Comparison of ENCODE assay signal across 11 cellular contexts in genomic region chr21:31630062-31630711, GRCh38. TPM values are rescaled to one million over a fixed set of nuclear protein-coding genes. Genes with fewer than 3 reads are reported as not detected.
DNase-seq lines count a peak whose midpoint lies in the region; ATAC-seq and TF ChIP-seq lines count a peak whose summit lies in the region.
"Had no signal": no experiment of that assay in that cellular context is flagged by ENCODE, and none has a peak within 500 bp of the region (broad histone marks: within the 10 kb centered on the region; RNA-seq: fewer than 3 reads in every experiment).

No MANE protein-coding gene starts in this region.

- no peaks in the 10 kb centered on the region for H3K36me3 ChIP-seq in uterus
- H3K36me3 ChIP-seq: BLaER1 had no signal

- H3K27me3 ChIP-seq in uterus, result no peaks in the 10 kb centered on the region
- H3K27me3 ChIP-seq: BLaER1 had no signal

- no peaks in the 10 kb centered on the region for H3K9me3 ChIP-seq in uterus

- no peak overlapping the region for H3K27ac ChIP-seq in uterus
- H3K27ac ChIP-seq: BLaER1 had no signal

- intact Hi-C loops in uterus (cut with DNase I; ENCODE audit: low total_unique reads), result no loop called here

- TF ChIP-seq POLR2A in uterus (IDR thresholded peaks at IDR 0.05), result no peak

- no peak overlapping the region for H3K4me3 ChIP-seq in uterus
- H3K4me3 ChIP-seq: BLaER1 had no signal

- ATAC-seq in SK-N-SH treated with all-trans-retinoic acid at 6 μM for 48 hours (peak; percentile 97), HG03460 (IDR thresholded peaks at IDR 0.05; ENCODE audit: unreplicated experiment) (no peak)
- ATAC-seq: left colon had no signal

- H3K4me1 ChIP-seq in uterus, result no peaks in the 10 kb centered on the region

- TF ChIP-seq CTCF in uterus (IDR thresholded peaks at IDR 0.05), result no peak

- DNase-seq in SHP77 (lab: John Stamatoyannopoulos, UW) (peak; percentile 18 to 24), SHP77 treated with DMSO at 0.1 percent for 48 hours (lab: John Stamatoyannopoulos, UW) (no peak), iris pigment epithelial cell (ENCODE audit: low read depth) (peak; percentile 98), uterus (peak; percentile 44 to 68), NCI-H524 treated with DMSO at 0.1 percent for 48 hours (lab: John Stamatoyannopoulos, UW) (no peak), middle frontal gyrus (ENCODE audit: extremely low spot score, low spot score) (no peak)
- DNase-seq: left colon, T-helper 1 cell had no signal

TF ChIP-seq in SK-N-SH treated with all-trans-retinoic acid at 6 μM for 48 hours, 23 proteins besides CTCF, POLR2A, EP300 and RAD21:
- TF ChIP-seq ZNF565 (CRISPR knock-in tag; conservative IDR thresholded peaks at IDR 0.05; ENCODE audit: low read depth) (no peak), PATZ1 (CRISPR knock-in tag; IDR thresholded peaks at IDR 0.05; ENCODE audit: borderline replicate concordance) (no peak), ISL1 (CRISPR knock-in tag; IDR thresholded peaks at IDR 0.05) (peak; percentile 67), SNAI2 (CRISPR knock-in tag; IDR thresholded peaks at IDR 0.05) (no peak)

RNA-seq across cellular contexts. Expression of gene SOD1, which starts 29.3 kb away (rescaled TPM):
- 100 to 1,000 TPM in 3 of 4 donors, 10 to 100 TPM in 1; 87.6 to 156 (median 140) TPM for total RNA-seq in uterus

Comparison
In these comparisons a context has a peak if more than half of its experiments do, and no peak if none do; other contexts are left out.
1. DNase-seq: peak in SHP77 (2 of 2), iris pigment epithelial cell (single experiment) and uterus (2 of 2); none in SHP77 treated with DMSO at 0.1 percent for 48 hours (single experiment), NCI-H524 treated with DMSO at 0.1 percent for 48 hours (single experiment) and middle frontal gyrus (single experiment).